In genomic region chr7:7640221-7641128, GRCh38 we compare ENCODE assay signal across 1 cellular context.
TF ChIP-seq lines count a peak whose summit lies in the region.

Gene UMAD1, plus strand, starts transcription at chr7:7640752. Its CDS starts 32,620 bp downstream, at chr7:7673372.

TF ChIP-seq in HepG2, 621 proteins besides CTCF, POLR2A, EP300 and RAD21 (continued from another document and continues in another):
- TF ChIP-seq E2F2 (CRISPR knock-in tag; IDR thresholded peaks at IDR 0.05; ENCODE audit: borderline replicate concordance) = peak; percentile 88; the same call in 1 of the 2 replicates
- 0 out of 2 replicates have a peak, but pooled peaks have one; percentile 50 for TF ChIP-seq HES4 (CRISPR knock-in tag; IDR thresholded peaks at IDR 0.05; ENCODE audit: borderline replicate concordance)
- no peak for TF ChIP-seq ZNF460 (CRISPR knock-in tag; IDR thresholded peaks at IDR 0.05; ENCODE audit: borderline replicate concordance)
- peak; percentile 78; the same call in 1 of the 2 replicates for TF ChIP-seq KDM5A (IDR thresholded peaks at IDR 0.05; ENCODE audit: borderline replicate concordance, low read length)
- TF ChIP-seq MTA3 (CRISPR knock-in tag; IDR thresholded peaks at IDR 0.05) = no peak
- TF ChIP-seq ZMAT5 (CRISPR knock-in tag; IDR thresholded peaks at IDR 0.05; ENCODE audit: borderline replicate concordance, low read depth) = no peak
- peak; percentile 77 for TF ChIP-seq ELF3 (CRISPR knock-in tag; IDR thresholded peaks at IDR 0.05)
- TF ChIP-seq NRL (CRISPR knock-in tag; IDR thresholded peaks at IDR 0.05; ENCODE audit: borderline replicate concordance) = no peak
- no peak for TF ChIP-seq NCOA5 (CRISPR knock-in tag; IDR thresholded peaks at IDR 0.05)
- TF ChIP-seq ZNF367 (CRISPR knock-in tag; IDR thresholded peaks at IDR 0.05; ENCODE audit: borderline replicate concordance) = no peak
- TF ChIP-seq ZNF432 (CRISPR knock-in tag; IDR thresholded peaks at IDR 0.05; ENCODE audit: borderline replicate concordance) = no peak
- peak; percentile 47; the same call in 1 of the 2 replicates for TF ChIP-seq ZNF558 (CRISPR knock-in tag; IDR thresholded peaks at IDR 0.05; ENCODE audit: borderline replicate concordance)
- TF ChIP-seq SIN3A (IDR thresholded peaks at IDR 0.05; ENCODE audit: borderline replicate concordance, low read depth, low read length) = peak; percentile 95
- TF ChIP-seq PCBP1 (IDR thresholded peaks at IDR 0.05; ENCODE audit: borderline replicate concordance, low read depth, low read length) = 0 out of 2 replicates have a peak, but pooled peaks have one; percentile 71
- 0 out of 2 replicates have a peak, but pooled peaks have one; percentile 62 for TF ChIP-seq ZNF224 (CRISPR knock-in tag; IDR thresholded peaks at IDR 0.05)
- peak; percentile 98 for TF ChIP-seq E2F1 (CRISPR knock-in tag; IDR thresholded peaks at IDR 0.05)
- TF ChIP-seq TRAFD1 (CRISPR knock-in tag; IDR thresholded peaks at IDR 0.05; ENCODE audit: borderline replicate concordance) = no peak
- TF ChIP-seq SP4 (CRISPR knock-in tag; IDR thresholded peaks at IDR 0.05) = peak; percentile 85
- TF ChIP-seq NFYB (CRISPR knock-in tag; IDR thresholded peaks at IDR 0.05) = peak; percentile 88
- peak; percentile 67; the same call in 1 of the 2 replicates for TF ChIP-seq KMT2B (CRISPR knock-in tag; IDR thresholded peaks at IDR 0.05)
- TF ChIP-seq IKZF1 (IDR thresholded peaks at IDR 0.05) = no peak
- TF ChIP-seq SP5 (CRISPR knock-in tag; IDR thresholded peaks at IDR 0.05; ENCODE audit: borderline replicate concordance, low read depth) = peak; percentile 60; the same call in 1 of the 2 replicates
- TF ChIP-seq TAF1 (CRISPR knock-in tag; IDR thresholded peaks at IDR 0.05) = peak; percentile 80; the same call in 1 of the 2 replicates
- 0 out of 2 replicates have a peak, but pooled peaks have one; percentile 17 for TF ChIP-seq HCFC1 (IDR thresholded peaks at IDR 0.05; ENCODE audit: low read depth, low read length)
- TF ChIP-seq KLF15 (CRISPR knock-in tag; IDR thresholded peaks at IDR 0.05; ENCODE audit: borderline replicate concordance) = peak; percentile 46; the same call in 1 of the 2 replicates
- 0 out of 2 replicates have a peak, but pooled peaks have one; percentile 10 for TF ChIP-seq SOX5 (CRISPR knock-in tag; IDR thresholded peaks at IDR 0.05; ENCODE audit: borderline replicate concordance)
- no peak for TF ChIP-seq MLXIP (CRISPR knock-in tag; IDR thresholded peaks at IDR 0.05; ENCODE audit: borderline replicate concordance)
- TF ChIP-seq ZNF12 (CRISPR knock-in tag; IDR thresholded peaks at IDR 0.05) = 0 out of 2 replicates have a peak, but pooled peaks have one; percentile 68
- peak; percentile 67 for TF ChIP-seq THAP9 (CRISPR knock-in tag; IDR thresholded peaks at IDR 0.05; ENCODE audit: borderline replicate concordance)
- TF ChIP-seq SKI (IDR thresholded peaks at IDR 0.05; ENCODE audit: partially characterized antibody) = peak; percentile 25
- TF ChIP-seq HHEX (CRISPR knock-in tag; IDR thresholded peaks at IDR 0.05) = no peak
- no peak for TF ChIP-seq ZBTB8A (CRISPR knock-in tag; IDR thresholded peaks at IDR 0.05; ENCODE audit: borderline replicate concordance, low read depth)
- TF ChIP-seq ZNF354B (CRISPR knock-in tag; IDR thresholded peaks at IDR 0.05) = peak; percentile 66; the same call in 1 of the 2 replicates
- 0 out of 2 replicates have a peak, but pooled peaks have one; percentile 24 for TF ChIP-seq ZNF431 (CRISPR knock-in tag; IDR thresholded peaks at IDR 0.05; ENCODE audit: borderline replicate concordance, low read depth)
- TF ChIP-seq IRF1 (CRISPR knock-in tag; IDR thresholded peaks at IDR 0.05; ENCODE audit: low read depth) = no peak
- TF ChIP-seq GABPA (IDR thresholded peaks at IDR 0.05; ENCODE audit: low read depth, low read length) = peak; percentile 79
- peak; percentile 97 for TF ChIP-seq GABPA (CRISPR knock-in tag; IDR thresholded peaks at IDR 0.05; ENCODE audit: low read depth)
- TF ChIP-seq PLSCR1 (CRISPR knock-in tag; IDR thresholded peaks at IDR 0.05; ENCODE audit: borderline replicate concordance) = no peak
- TF ChIP-seq ZKSCAN1 (IDR thresholded peaks at IDR 0.05; ENCODE audit: low read length) = no peak
- TF ChIP-seq SALL1 (CRISPR knock-in tag; IDR thresholded peaks at IDR 0.05) = peak; percentile 82
- no peak for TF ChIP-seq ZNF597 (CRISPR knock-in tag; IDR thresholded peaks at IDR 0.05)
- TF ChIP-seq FOXK1 (CRISPR knock-in tag; IDR thresholded peaks at IDR 0.05; ENCODE audit: borderline replicate concordance, low read depth) = peak; percentile 60; the same call in 1 of the 2 replicates
- no peak for TF ChIP-seq HNRNPH1 (optimal IDR thresholded peaks at IDR 0.05; ENCODE audit: low read depth, low read length)
- no peak; the same call in 1 of the 2 replicates for TF ChIP-seq ZNF383 (CRISPR knock-in tag; IDR thresholded peaks at IDR 0.05; ENCODE audit: borderline replicate concordance)
- TF ChIP-seq CBX1 (IDR thresholded peaks at IDR 0.05; ENCODE audit: low read depth) = no peak
- TF ChIP-seq MED13 (CRISPR knock-in tag; IDR thresholded peaks at IDR 0.05) = peak; percentile 63; the same call in 1 of the 2 replicates
- peak; percentile 87 for TF ChIP-seq CREM (IDR thresholded peaks at IDR 0.05)
- TF ChIP-seq CREM (CRISPR knock-in tag; IDR thresholded peaks at IDR 0.05) = no peak
- TF ChIP-seq ZNF784 (CRISPR knock-in tag; IDR thresholded peaks at IDR 0.05; ENCODE audit: borderline replicate concordance) = no peak
- TF ChIP-seq GLMP (CRISPR knock-in tag; IDR thresholded peaks at IDR 0.05; ENCODE audit: borderline replicate concordance) = no peak
- no peak; the same call in 1 of the 2 replicates for TF ChIP-seq ZFP37 (CRISPR knock-in tag; IDR thresholded peaks at IDR 0.05; ENCODE audit: borderline replicate concordance)
- no peak for TF ChIP-seq LCORL (IDR thresholded peaks at IDR 0.05)
- peak; percentile 31; the same call in 1 of the 2 replicates for TF ChIP-seq LCORL (CRISPR knock-in tag; IDR thresholded peaks at IDR 0.05)
- peak; percentile 44; the same call in 1 of the 2 replicates for TF ChIP-seq PITX1 (CRISPR knock-in tag; IDR thresholded peaks at IDR 0.05)
- peak; percentile 84 for TF ChIP-seq RFX3 (CRISPR knock-in tag; IDR thresholded peaks at IDR 0.05)
